In the genomic region with DNA sequence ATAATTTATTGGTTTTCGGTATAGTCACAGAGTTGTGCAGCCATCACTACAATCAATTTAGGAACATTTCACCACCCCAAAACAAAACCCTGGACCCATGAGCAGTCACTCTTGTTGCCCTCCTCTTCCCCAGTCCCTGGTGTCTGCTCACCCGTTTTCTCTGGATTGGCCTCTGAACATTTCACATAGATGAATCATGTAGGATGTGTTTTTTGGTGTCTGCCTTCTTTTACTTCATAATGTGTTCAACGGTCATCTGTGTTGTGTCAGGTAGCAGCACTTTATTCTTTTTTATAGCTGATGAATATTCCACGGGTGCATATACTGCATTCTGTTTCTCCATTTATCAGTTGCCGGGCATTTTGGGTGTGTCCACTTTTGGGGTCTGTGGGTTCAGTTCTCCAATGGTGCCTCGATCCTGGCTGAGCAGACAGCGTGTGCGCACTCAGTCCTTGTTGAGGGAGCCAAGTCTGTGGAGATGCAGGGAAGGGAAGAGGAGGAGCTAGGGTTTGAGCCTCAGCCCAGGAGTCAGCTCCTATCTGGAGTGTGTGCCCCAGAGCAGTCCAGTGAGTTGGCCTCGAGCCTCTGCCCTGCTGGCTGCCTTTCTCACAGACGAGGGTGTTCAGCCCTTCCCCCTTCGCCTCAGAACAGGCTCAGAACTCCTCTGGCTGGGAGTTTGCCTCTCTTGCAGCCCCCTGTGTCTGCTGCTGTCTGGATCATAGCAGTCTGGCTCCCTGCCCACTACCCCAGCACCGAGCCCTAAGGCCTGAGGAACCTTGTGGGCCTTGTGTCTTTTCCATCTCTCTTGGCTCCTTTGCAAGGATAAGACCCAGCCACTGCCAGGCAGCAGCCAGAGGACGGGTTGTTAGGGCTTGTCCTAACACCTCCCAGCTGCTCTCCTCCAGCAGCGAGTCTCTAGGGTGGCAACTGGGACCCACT, we compare ENCODE assay signal across 1 cellular context.
TF ChIP-seq lines count a peak whose summit lies in the region.

No MANE protein-coding gene starts in this region.

TF ChIP-seq in A549, 52 proteins besides CTCF, POLR2A, EP300 and RAD21 (continued from another document):
- TF ChIP-seq, protein P1, sequence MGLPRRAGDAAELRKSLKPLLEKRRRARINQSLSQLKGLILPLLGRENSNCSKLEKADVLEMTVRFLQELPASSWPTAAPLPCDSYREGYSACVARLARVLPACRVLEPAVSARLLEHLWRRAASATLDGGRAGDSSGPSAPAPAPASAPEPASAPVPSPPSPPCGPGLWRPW (IDR thresholded peaks at IDR 0.05) = no peak
- TF ChIP-seq GATA3 (IDR thresholded peaks at IDR 0.05; ENCODE audit: borderline replicate concordance) (no peak), EHMT2 (IDR thresholded peaks at IDR 0.05; ENCODE audit: low read depth) (no peak), SMC3 (IDR thresholded peaks at IDR 0.05) (no peak), RARB (CRISPR knock-in tag; IDR thresholded peaks at IDR 0.05) (no peak), FOXS1 (CRISPR knock-in tag; IDR thresholded peaks at IDR 0.05) (no peak), TP53 (CRISPR knock-in tag; IDR thresholded peaks at IDR 0.05) (no peak), HOXB13 (CRISPR knock-in tag; IDR thresholded peaks at IDR 0.05; ENCODE audit: low read depth) (no peak), POLR2AphosphoS2 (conservative IDR thresholded peaks at IDR 0.05; ENCODE audit: low read length) (no peak), CBX8 (IDR thresholded peaks at IDR 0.05) (no peak), RFX5 (IDR thresholded peaks at IDR 0.05) (no peak)
- TF ChIP-seq, protein P2, sequence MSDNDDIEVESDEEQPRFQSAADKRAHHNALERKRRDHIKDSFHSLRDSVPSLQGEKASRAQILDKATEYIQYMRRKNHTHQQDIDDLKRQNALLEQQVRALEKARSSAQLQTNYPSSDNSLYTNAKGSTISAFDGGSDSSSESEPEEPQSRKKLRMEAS (IDR thresholded peaks at IDR 0.05) = no peak
- TF ChIP-seq, protein P3, sequence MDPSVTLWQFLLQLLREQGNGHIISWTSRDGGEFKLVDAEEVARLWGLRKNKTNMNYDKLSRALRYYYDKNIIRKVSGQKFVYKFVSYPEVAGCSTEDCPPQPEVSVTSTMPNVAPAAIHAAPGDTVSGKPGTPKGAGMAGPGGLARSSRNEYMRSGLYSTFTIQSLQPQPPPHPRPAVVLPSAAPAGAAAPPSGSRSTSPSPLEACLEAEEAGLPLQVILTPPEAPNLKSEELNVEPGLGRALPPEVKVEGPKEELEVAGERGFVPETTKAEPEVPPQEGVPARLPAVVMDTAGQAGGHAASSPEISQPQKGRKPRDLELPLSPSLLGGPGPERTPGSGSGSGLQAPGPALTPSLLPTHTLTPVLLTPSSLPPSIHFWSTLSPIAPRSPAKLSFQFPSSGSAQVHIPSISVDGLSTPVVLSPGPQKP (IDR thresholded peaks at IDR 0.05; ENCODE audit: low read depth, low read length) = no peak
TF ChIP-seq in A549: peak in this region for 0.
